In genomic region chr4:76307670-76308014, GRCh38 we compare ENCODE assay signal across 9 cellular contexts. TPM values are rescaled to one million over a fixed set of nuclear protein-coding genes. Genes with fewer than 3 reads are reported as not detected.
DNase-seq lines count a peak whose midpoint lies in the region; ATAC-seq and TF ChIP-seq lines count a peak whose summit lies in the region.
"Had no signal": no experiment of that assay in that cellular context is flagged by ENCODE, and none has a peak within 500 bp of the region (broad histone marks: within the 10 kb centered on the region; RNA-seq: fewer than 3 reads in every experiment).

No MANE protein-coding gene starts in this region.

- H3K4me3 ChIP-seq in rectal smooth muscle tissue (ENCODE audit: low read length) = peak overlapping the region; percentile 95

- no peaks in the 10 kb centered on the region for H3K9me3 ChIP-seq in ES-I3 (ENCODE audit: control insufficient read depth, insufficient read depth, low read length)

- TF ChIP-seq CTCF in VCaP (conservative IDR thresholded peaks at IDR 0.05) = no peak

- H3K27ac ChIP-seq in VCaP = peak overlapping the region; percentile 93
- H3K27ac ChIP-seq in rectal smooth muscle tissue (ENCODE audit: low read depth, low read length) = peak overlapping the region; percentile 74

- peak overlapping the region; percentile 76; the same call in 1 of the 2 replicates for H3K9ac ChIP-seq in ES-I3 (ENCODE audit: low read depth, low read length)
- peak overlapping the region; percentile 29 for H3K9ac ChIP-seq in rectal smooth muscle tissue (ENCODE audit: low read length)

- intact Hi-C loops in left ventricle myocardium superior (cut with micrococcal nuclease) (no loop called here), head of caudate nucleus (cut with DNase I) (no loop called here)

- H3K4me1 ChIP-seq in ES-I3 (ENCODE audit: insufficient read depth, low read length) = 0 out of 2 replicates have a peak, but pooled peaks cover 5% of the 10 kb centered on the region
- peaks cover 14% of the 10 kb centered on the region for H3K4me1 ChIP-seq in rectal smooth muscle tissue (ENCODE audit: control insufficient read depth, insufficient read depth, low read length)

- DNase-seq in left ventricle myocardium superior = peak; percentile 69
- no peak for DNase-seq in NK-92 treated with Interleukin-12 subunit alpha and Interleukin-12 subunit beta, amount 100 ng/mL, for 24 hours (lab: John Stamatoyannopoulos, UW)
- DNase-seq in head of caudate nucleus = no peak
- no peak for DNase-seq in GM03348 (ENCODE audit: low spot score)
- DNase-seq: activated CD4-positive, CD25-positive, alpha-beta regulatory T cell treated with anti-CD3 and anti-CD28 coated beads, Interleukin-2, amount 50 U/mL, for 72 hours had no signal

- H3K27me3 ChIP-seq in rectal smooth muscle tissue (ENCODE audit: control insufficient read depth, insufficient read depth, low read length) = no peaks in the 10 kb centered on the region

- ATAC-seq in left ventricle myocardium superior = peak; percentile 33
- no peak for ATAC-seq in GM18517 (IDR thresholded peaks at IDR 0.05; ENCODE audit: unreplicated experiment)

- H3K36me3 ChIP-seq in ES-I3 (ENCODE audit: insufficient read depth, low read length) = no peaks in the 10 kb centered on the region; the same call in 1 of the 2 replicates
- H3K36me3 ChIP-seq in rectal smooth muscle tissue (ENCODE audit: control insufficient read depth, insufficient read depth, low read length) = peaks cover 5% of the 10 kb centered on the region

RNA-seq across cellular contexts. Expression of gene STBD1, which starts 1.1 kb away (rescaled TPM):
- total RNA-seq in left ventricle myocardium superior = 26.9 TPM

RNA-seq across cellular contexts. Expression of gene FAM47E, which starts 56.1 kb away (rescaled TPM):
- 2.4 TPM for total RNA-seq in left ventricle myocardium superior
